Comparison of ENCODE assay signal across 8 cellular contexts in the genomic region with DNA sequence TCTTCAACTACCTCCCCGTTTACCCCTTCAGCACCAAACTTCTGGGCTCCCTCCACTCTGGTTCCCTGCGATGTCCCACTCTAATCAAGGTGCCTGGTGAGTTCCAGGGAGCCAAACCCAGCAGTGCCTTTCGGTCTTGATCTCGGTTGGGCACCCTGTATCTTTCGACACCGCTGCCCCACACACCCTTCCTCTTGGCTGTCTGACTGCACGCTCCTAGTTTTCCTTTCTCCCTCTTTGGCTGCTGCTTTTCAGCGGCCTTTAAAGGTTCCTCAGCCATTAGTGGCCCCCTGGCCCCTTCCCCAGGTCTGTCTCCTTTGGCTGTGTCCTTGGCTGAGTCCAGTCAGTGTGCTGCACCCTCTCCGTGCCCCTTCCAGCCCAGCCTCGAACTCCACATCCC. TPM values are rescaled to one million over a fixed set of nuclear protein-coding genes. Genes with fewer than 3 reads are reported as not detected.
DNase-seq lines count a peak whose midpoint lies in the region; ATAC-seq and TF ChIP-seq lines count a peak whose summit lies in the region.

No MANE protein-coding gene starts in this region.

- ATAC-seq in GM23338, result no peak
- ATAC-seq in right cardiac atrium, result peak; percentile 13 to 32
- no peak for ATAC-seq in GM18511 (IDR thresholded peaks at IDR 0.05; ENCODE audit: unreplicated experiment)

- peaks cover 22% of the 10 kb centered on the region for H3F3A ChIP-seq in GM23338 (replicated peaks; ENCODE audit: low read depth)

- CTCF ChIA-PET in HEK293T (lab: Yijun Ruan, JAX), result no interaction called here

- TF ChIP-seq POLR2A in spleen (IDR thresholded peaks at IDR 0.05), result no peak

- DNase-seq in GM23338 (ENCODE audit: low spot score) (no peak), right cardiac atrium (peak in 1 of 3 donors; percentile 55), spleen (peak; percentile 67), HEK293T (ENCODE audit: extremely low spot score) (no peak), kidney glomerular epithelial cell (lab: John Stamatoyannopoulos, UW) (no peak), RKO (ENCODE audit: low spot score) (no peak)

- no peak overlapping the region for H3K27ac Mint-ChIP-seq in GM23338
- H3K27ac Mint-ChIP-seq in activated naive CD8-positive, alpha-beta T cell, result peak overlapping the region; percentile 59

- H3K9me2 ChIP-seq in GM23338 (ENCODE audit: insufficient read depth), result no peaks in the 10 kb centered on the region

- no peaks in the 10 kb centered on the region for H3K79me2 ChIP-seq in GM23338 (replicated peaks; ENCODE audit: insufficient read depth)

- TF ChIP-seq CTCF in GM23338 (conservative IDR thresholded peaks at IDR 0.05; ENCODE audit: low read depth in 2 of 2) (no peak), spleen (IDR thresholded peaks at IDR 0.05 in 8 of 11, conservative IDR thresholded peaks at IDR 0.05 in 3 of 11) (no peak)

- H3K27ac ChIP-seq in GM23338 (ENCODE audit: low read depth), result no peak overlapping the region
- H3K27ac ChIP-seq in right cardiac atrium (ENCODE audit: low read length), result peak overlapping the region; percentile 33
- H3K27ac ChIP-seq in spleen, result peak overlapping the region; percentile 91 to 97 (median 94)

- peaks cover 13% of the 10 kb centered on the region for H3K27me3 Mint-ChIP-seq in GM23338 (ENCODE audit: insufficient read depth, low read depth, poor library complexity)
- no peaks in the 10 kb centered on the region for H3K27me3 Mint-ChIP-seq in activated naive CD8-positive, alpha-beta T cell

- H3K4me3 ChIP-seq in GM23338 (peak overlapping the region; percentile 83), right cardiac atrium (ENCODE audit: low read length) (peak overlapping the region; percentile 53), spleen (peak overlapping the region; percentile 53 to 86 (median 70))

- intact Hi-C loops in right cardiac atrium (cut with DNase I) (no loop called here), spleen (cut with DNase I; ENCODE audit: low total_unique reads) (no loop called here)

- H3K4me1 Mint-ChIP-seq in GM23338, result peaks cover 22% of the 10 kb centered on the region
- peaks cover 36% of the 10 kb centered on the region for H3K4me1 Mint-ChIP-seq in activated naive CD8-positive, alpha-beta T cell (ENCODE audit: low read depth)

- POLR2A ChIA-PET in HEK293T (lab: Yijun Ruan, JAX), result no interaction called here

- peak overlapping the region; percentile 77 for H3K4me3 Mint-ChIP-seq in GM23338
- peak overlapping the region; percentile 77 for H3K4me3 Mint-ChIP-seq in activated naive CD8-positive, alpha-beta T cell

- H2AFZ ChIP-seq in GM23338, result peak overlapping the region; percentile 97; the same call in 1 of the 2 replicates

- H4K20me1 ChIP-seq in GM23338 (replicated peaks; ENCODE audit: insufficient read depth), result peaks cover 15% of the 10 kb centered on the region; the same call in 1 of the 2 replicates

- peak overlapping the region; percentile 96 for H3K4me2 ChIP-seq in GM23338

- H3K9me3 ChIP-seq in right cardiac atrium (ENCODE audit: control insufficient read depth, low read length), result no peaks in the 10 kb centered on the region
- H3K9me3 ChIP-seq in spleen, result no peaks in the 10 kb centered on the region

- H3K36me3 ChIP-seq in GM23338 (ENCODE audit: insufficient read depth) (no peaks in the 10 kb centered on the region), spleen (peaks cover 0 to 76% (median 16%) of the 10 kb centered on the region in 6 donors)

- H3K27me3 ChIP-seq in GM23338 (ENCODE audit: insufficient read depth) (peaks cover 17% of the 10 kb centered on the region), right cardiac atrium (ENCODE audit: control insufficient read depth, insufficient read depth) (no peaks in the 10 kb centered on the region), spleen (replicated peaks in 1 of 7) (no peaks in the 10 kb centered on the region)

- peaks cover 12% of the 10 kb centered on the region for H3K36me3 Mint-ChIP-seq in GM23338 (ENCODE audit: low read depth)
- H3K36me3 Mint-ChIP-seq in activated naive CD8-positive, alpha-beta T cell, result no peaks in the 10 kb centered on the region

- H3K4me1 ChIP-seq in GM23338 (ENCODE audit: insufficient read depth), result peaks cover 7% of the 10 kb centered on the region; the same call in 1 of the 2 replicates
- H3K4me1 ChIP-seq in right cardiac atrium (ENCODE audit: control insufficient read depth, insufficient read depth, low read length), result peaks cover 3% of the 10 kb centered on the region
- H3K4me1 ChIP-seq in spleen, result peaks cover 4 to 55% (median 31%) of the 10 kb centered on the region in 6 donors

- WGBS in right cardiac atrium, result 35% methylated on average over 10 of the region's 10 CpGs
- WGBS in spleen, 5 donors, result 61 to 80% (median 67%) methylated on average over 10 of the region's 10 CpGs

- H3K9me3 Mint-ChIP-seq in GM23338, result no peaks in the 10 kb centered on the region; the same call in 2 of the 3 replicates
- H3K9me3 Mint-ChIP-seq in activated naive CD8-positive, alpha-beta T cell (ENCODE audit: low read depth), result no peaks in the 10 kb centered on the region

TF ChIP-seq in GM23338, 12 proteins besides CTCF, POLR2A, EP300 and RAD21 (continues in another document):
- TF ChIP-seq POLR2AphosphoS5 (IDR thresholded peaks at IDR 0.05; ENCODE audit: low read depth), result no peak
- TF ChIP-seq CREB1 (CRISPR knock-in tag; IDR thresholded peaks at IDR 0.05; ENCODE audit: low read depth), result no peak
- TF ChIP-seq ZNF114 (CRISPR knock-in tag; IDR thresholded peaks at IDR 0.05), result no peak
- no peak for TF ChIP-seq STAT1 (IDR thresholded peaks at IDR 0.05; ENCODE audit: unreplicated experiment)
- TF ChIP-seq JUNB (IDR thresholded peaks at IDR 0.05; ENCODE audit: unreplicated experiment), result no peak
- TF ChIP-seq, protein P1, sequence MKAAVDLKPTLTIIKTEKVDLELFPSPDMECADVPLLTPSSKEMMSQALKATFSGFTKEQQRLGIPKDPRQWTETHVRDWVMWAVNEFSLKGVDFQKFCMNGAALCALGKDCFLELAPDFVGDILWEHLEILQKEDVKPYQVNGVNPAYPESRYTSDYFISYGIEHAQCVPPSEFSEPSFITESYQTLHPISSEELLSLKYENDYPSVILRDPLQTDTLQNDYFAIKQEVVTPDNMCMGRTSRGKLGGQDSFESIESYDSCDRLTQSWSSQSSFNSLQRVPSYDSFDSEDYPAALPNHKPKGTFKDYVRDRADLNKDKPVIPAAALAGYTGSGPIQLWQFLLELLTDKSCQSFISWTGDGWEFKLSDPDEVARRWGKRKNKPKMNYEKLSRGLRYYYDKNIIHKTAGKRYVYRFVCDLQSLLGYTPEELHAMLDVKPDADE (IDR thresholded peaks at IDR 0.05), result no peak
- TF ChIP-seq NANOG (IDR thresholded peaks at IDR 0.05; ENCODE audit: borderline replicate concordance), result no peak
- TF ChIP-seq EZH2phosphoT487 (IDR thresholded peaks at IDR 0.05; ENCODE audit: unreplicated experiment), result no peak

TF ChIP-seq in HEK293T, 16 proteins besides CTCF, POLR2A, EP300 and RAD21 (continues in another document):
- TF ChIP-seq L3MBTL2 (conservative IDR thresholded peaks at IDR 0.05) (no peak), SP1 (IDR thresholded peaks at IDR 0.05) (no peak), CTBP1 (IDR thresholded peaks at IDR 0.05; ENCODE audit: borderline replicate concordance) (no peak), FOXK2 (IDR thresholded peaks at IDR 0.05) (no peak), BHLHE40 (IDR thresholded peaks at IDR 0.05; ENCODE audit: borderline replicate concordance) (no peak), LEF1 (IDR thresholded peaks at IDR 0.05; ENCODE audit: borderline replicate concordance) (no peak), ZNF384 (IDR thresholded peaks at IDR 0.05) (no peak), NFRKB (IDR thresholded peaks at IDR 0.05) (no peak), SUZ12 (IDR thresholded peaks at IDR 0.05) (no peak), ARNT (IDR thresholded peaks at IDR 0.05) (no peak), FOXA1 (IDR thresholded peaks at IDR 0.05) (no peak), TARDBP (IDR thresholded peaks at IDR 0.05) (no peak), FOXM1 (IDR thresholded peaks at IDR 0.05; ENCODE audit: borderline replicate concordance) (no peak)

RNA-seq across cellular contexts. Expression of gene TTLL3, which starts 0.8 kb away (rescaled TPM):
- total RNA-seq in GM23338 (2014; rRNA removed; shearing (Covaris generic)), result 4.5 and 5.3 TPM in 2 replicates
- polyA plus RNA-seq in GM23338 (2016; fragmentation: Nextera tagmentation; extraction: Ambion mirVana), result 3.7 and 4.9 TPM in 2 replicates
- 10 to 100 TPM; 20.6 to 27.3 (median 23.8) TPM for total RNA-seq in right cardiac atrium
- polyA plus RNA-seq in right cardiac atrium, result 23.7 TPM
- 100 to 1,000 TPM in 2 of 7 donors, 10 to 100 TPM in 5; 59.5 to 143 (median 78.9) TPM for total RNA-seq in spleen
- 10 to 100 TPM; 24.8 to 58.1 (median 47.3) TPM for polyA plus RNA-seq in spleen

RNA-seq across cellular contexts. Expression of gene ARPC4, which starts 18.0 kb away (rescaled TPM):
- 171 and 176 TPM in 2 replicates for total RNA-seq in GM23338 (2014; rRNA removed; shearing (Covaris generic))
- polyA plus RNA-seq in GM23338 (2016; fragmentation: Nextera tagmentation; extraction: Ambion mirVana) (71.9 and 73.0 TPM in 2 replicates), right cardiac atrium (51.1 TPM), spleen (100 to 1,000 TPM in 2 of 3 donors, 10 to 100 TPM in 1; 98.9 to 144 (median 125) TPM)
- total RNA-seq in right cardiac atrium (100 to 1,000 TPM in 1 of 4 donors, 10 to 100 TPM in 3; 63.8 to 104 (median 73.0) TPM), spleen (100 to 1,000 TPM; 156 to 238 (median 199) TPM)

RNA-seq across cellular contexts. Expression of gene TADA3, which starts 18.6 kb away (rescaled TPM):
- total RNA-seq in GM23338 (2014; rRNA removed; shearing (Covaris generic)), result 54.4 and 61.7 TPM in 2 replicates
- polyA plus RNA-seq in GM23338 (2016; fragmentation: Nextera tagmentation; extraction: Ambion mirVana) (29.1 and 31.5 TPM in 2 replicates), right cardiac atrium (38.4 TPM), spleen (10 to 100 TPM; 33.6 to 48.3 (median 41.5) TPM)
- total RNA-seq in right cardiac atrium (10 to 100 TPM; 42.0 to 51.3 (median 46.3) TPM), spleen (10 to 100 TPM; 38.6 to 73.7 (median 51.4) TPM)

RNA-seq across cellular contexts. Expression of gene RPUSD3, which starts 33.0 kb away (rescaled TPM):
- 73.4 and 82.8 TPM in 2 replicates for total RNA-seq in GM23338 (2014; rRNA removed; shearing (Covaris generic))
- polyA plus RNA-seq in GM23338 (2016; fragmentation: Nextera tagmentation; extraction: Ambion mirVana) (59.6 and 64.3 TPM in 2 replicates), right cardiac atrium (43.3 TPM), spleen (10 to 100 TPM; 21.3 to 34.5 (median 25.1) TPM)
- total RNA-seq in right cardiac atrium (10 to 100 TPM; 31.2 to 37.7 (median 37.6) TPM), spleen (10 to 100 TPM; 26.9 to 41.7 (median 30.2) TPM)

RNA-seq across cellular contexts. Expression of gene CAMK1, which starts 41.1 kb away (rescaled TPM):
- 3.1 and 4.4 TPM in 2 replicates for total RNA-seq in GM23338 (2014; rRNA removed; shearing (Covaris generic))
- polyA plus RNA-seq in GM23338 (2016; fragmentation: Nextera tagmentation; extraction: Ambion mirVana), result 4.4 and 4.9 TPM in 2 replicates
- total RNA-seq in right cardiac atrium, result 10 to 100 TPM; 20.1 to 24.9 (median 21.0) TPM
- 22.1 TPM for polyA plus RNA-seq in right cardiac atrium
- 10 to 100 TPM; 10.1 to 30.5 (median 22.6) TPM for total RNA-seq in spleen
- 10 to 100 TPM; 14.5 to 29.8 (median 28.2) TPM for polyA plus RNA-seq in spleen

Comparison
In these comparisons a context has a peak if more than half of its experiments do, and no peak if none do; other contexts are left out.
1. ATAC-seq: peak in right cardiac atrium (2 of 2); none in GM23338 (single experiment) and GM18511 (single experiment).
2. Peak in every context shown above with its lines, with median percentiles within 50 percentile points of each other: H3K4me3 ChIP-seq.